ENCODE assay signal across 15 cellular contexts in genomic region chr16:11535494-11535893, GRCh38. TPM values are rescaled to one million over a fixed set of nuclear protein-coding genes. Genes with fewer than 3 reads are reported as not detected.
DNase-seq lines count a peak whose midpoint lies in the region; ATAC-seq, FAIRE-seq and TF ChIP-seq lines count a peak whose summit lies in the region.
"Had no signal": no experiment of that assay in that cellular context is flagged by ENCODE, and none has a peak within 500 bp of the region (broad histone marks: within the 10 kb centered on the region; RNA-seq: fewer than 3 reads in every experiment).

No MANE protein-coding gene starts in this region.

- H3K9me2 ChIP-seq in PC-3 (replicated peaks; ENCODE audit: low read length) = no peaks in the 10 kb centered on the region

- DNase-seq in A549 (ENCODE audit: low read depth in 1 of 2, low spot score in 1 of 2) = peak in 1 of 2 experiments; percentile 63
- DNase-seq in HPDE6-E6E7 (ENCODE audit: extremely low spot score) = peak; percentile 89
- peak; percentile 72 for DNase-seq in PC-3
- peak; percentile 83 for DNase-seq in left lobe of liver (ENCODE audit: low spot score)
- DNase-seq in stimulated activated naive CD4-positive, alpha-beta T cell treated with Interleukin-2 at 50 U/mL for 16 hours (lab: John Stamatoyannopoulos, UW) = no peak
- DNase-seq in UCSD-AML1 (lab: John Stamatoyannopoulos, UW; ENCODE audit: unreplicated experiment) = no peak
- DNase-seq: activated CD4-positive, CD25-positive, alpha-beta regulatory T cell; activated CD8-positive, alpha-beta memory T cell treated with anti-CD3 and anti-CD28 coated beads, Interleukin-2, amount 10 ng/mL, durations not matched to agents 7 days and 5 days; erythroblast; NCI-H82; stimulated activated naive B cell treated with anti-CD40 and anti-IgM and Interleukin-4, amounts not matched to agents 10 μg/mL and 1 μg/mL and 100 μg/mL, for 72 hours; uterus had no signal

- ATAC-seq in A549 (peak; percentile 20 to 41; a peak in 3 of 6 replicates), PC-3 (peak; percentile 56), left lobe of liver (peak; percentile 72), GM18907 (IDR thresholded peaks at IDR 0.05; ENCODE audit: unreplicated experiment) (no peak), GM18502 (IDR thresholded peaks at IDR 0.05; ENCODE audit: poor library complexity, unreplicated experiment) (no peak)
- ATAC-seq: activated CD8-positive, alpha-beta memory T cell treated with anti-CD3 and anti-CD28 coated beads, Interleukin-2, amount 10 ng/mL, durations not matched to agents 7 days and 5 days; stimulated activated naive B cell treated with anti-CD40 and anti-IgM and Interleukin-4, amounts not matched to agents 10 μg/mL and 1 μg/mL and 100 μg/mL, for 72 hours had no signal

- H3K4me3 ChIP-seq in A549 = no peak overlapping the region
- peak overlapping the region; percentile 35; the same call in 1 of the 2 replicates for H3K4me3 ChIP-seq in PC-3 (ENCODE audit: low read length)
- H3K4me3 ChIP-seq: uterus had no signal

- BruUV-seq in PC-3 (replicated peaks; lab: Mats Ljungman, UMichigan) = no TSS peak

- H3K9ac ChIP-seq in PC-3 (ENCODE audit: low read length) = no peak overlapping the region
- H3K9ac ChIP-seq: parathyroid adenoma had no signal

- TF ChIP-seq EP300 in A549 (IDR thresholded peaks at IDR 0.05) = no peak

- CTCF ChIA-PET in A549 (lab: Yijun Ruan, JAX) = interaction anchor here (0.8 to 7.7 kb wide), 6 partner anchors 26 to 179 kb away, joined by 3 to 40 read pairs (median 4); no protein-coding TSS in a partner anchor
- CTCF ChIA-PET in PC-3 (lab: Charles Lee) = no interaction called here

- H3K4me2 ChIP-seq in A549 = peak overlapping the region; percentile 49
- peak overlapping the region; percentile 72 for H3K4me2 ChIP-seq in PC-3 (ENCODE audit: low read length)

- H2AFZ ChIP-seq in PC-3 (ENCODE audit: low read length) = peak overlapping the region; percentile 67
- H2AFZ ChIP-seq: parathyroid adenoma had no signal

- H3K27me3 ChIP-seq in PC-3 (ENCODE audit: low read length) = no peaks in the 10 kb centered on the region
- H3K27me3 ChIP-seq: uterus had no signal

- no peaks in the 10 kb centered on the region for H3K9me3 ChIP-seq in A549
- no peaks in the 10 kb centered on the region for H3K9me3 ChIP-seq in PC-3 (ENCODE audit: low read length)
- H3K9me3 ChIP-seq: uterus had no signal

- no peak for TF ChIP-seq RAD21 in A549 (conservative IDR thresholded peaks at IDR 0.05 in 1 of 2, IDR thresholded peaks at IDR 0.05 in 1 of 2)

- no peak for TF ChIP-seq CTCF in A549 (IDR thresholded peaks at IDR 0.05)
- TF ChIP-seq CTCF in PC-3 (conservative IDR thresholded peaks at IDR 0.05; ENCODE audit: low read depth, low read length) = no peak

- H3K4me1 ChIP-seq in A549 (peaks cover 32% of the 10 kb centered on the region), PC-3 (ENCODE audit: insufficient read depth, low read length) (peaks cover 7% of the 10 kb centered on the region; the same call in 1 of the 2 replicates)
- H3K4me1 ChIP-seq: parathyroid adenoma, uterus had no signal

- H3K79me2 ChIP-seq in PC-3 (ENCODE audit: low read length) = no peaks in the 10 kb centered on the region
- H3K79me2 ChIP-seq: parathyroid adenoma had no signal

- intact Hi-C loops in PC-3 (cut with micrococcal nuclease) = loop anchor here (10.0 kb wide), 1 partner anchor 279 kb away; no protein-coding TSS in a partner anchor

- POLR2A ChIA-PET in A549 (lab: Yijun Ruan, JAX) (interaction anchor here (1.7 kb wide), 1 partner anchor 38 kb away, joined by 5 read pairs; no protein-coding TSS in a partner anchor), PC-3 (lab: Charles Lee; ENCODE audit: unreplicated experiment) (no interaction called here)

- no peaks in the 10 kb centered on the region for H4K20me1 ChIP-seq in PC-3 (ENCODE audit: low read length)

- H3K27ac ChIP-seq in A549 (peak overlapping the region; percentile 56 to 80), PC-3 (ENCODE audit: low read length) (no peak overlapping the region)
- H3K27ac ChIP-seq: parathyroid adenoma, uterus had no signal

- no peak for FAIRE-seq in A549 (lab: Jason Lieb, UNC)

- no peaks in the 10 kb centered on the region for H3F3A ChIP-seq in PC-3 (ENCODE audit: low read length, unreplicated experiment)

- H3K36me3 ChIP-seq in PC-3 (ENCODE audit: low read depth, low read length) = no peaks in the 10 kb centered on the region
- H3K36me3 ChIP-seq: uterus had no signal

- 72% methylated on average over 11 of the region's 11 CpGs for WGBS in A549 (ENCODE audit: missing lambda C conversion rate)

- no peak for TF ChIP-seq POLR2A in A549 (IDR thresholded peaks at IDR 0.05; ENCODE audit: low read length)

TF ChIP-seq in A549, 52 proteins besides CTCF, POLR2A, EP300 and RAD21:
- TF ChIP-seq FOSL2 (IDR thresholded peaks at IDR 0.05) = no peak
- peak; percentile 20; the same call in 1 of the 2 replicates for TF ChIP-seq FOSL2 (CRISPR knock-in tag; IDR thresholded peaks at IDR 0.05)
- TF ChIP-seq CEBPB (IDR thresholded peaks at IDR 0.05) = peak; percentile 52 to 72; a peak in 3 of 4 replicates
- no peak for TF ChIP-seq GATA3 (IDR thresholded peaks at IDR 0.05; ENCODE audit: borderline replicate concordance)

RNA-seq across cellular contexts. Expression of gene LITAF, which starts 51.2 kb away (rescaled TPM):
- polyA plus RNA-seq in A549 (2011; rRNA removed) (197 and 216 TPM in 2 replicates), A549 (2017; fragmentation: RNase III; extraction: RNeasy Plus Mini Kit Qiagen cat#74134 plus additional on column Dnase treatment) (197 to 227 TPM (median 218 TPM) in 3 replicates)
- 250 and 441 TPM in 2 replicates for polyA plus RNA-seq in A549 (2012; cell fraction: cytosol; rRNA removed)
- polyA plus RNA-seq in A549 (2012; cell fraction: nucleus; rRNA removed) = 173 and 229 TPM in 2 replicates
- polyA minus RNA-seq in A549 (2011; rRNA and poly(A)+ RNA removed) = 215 and 242 TPM in 2 replicates
- total RNA-seq in PC-3 (2014; rRNA removed) (12.8 and 13.1 TPM in 2 replicates), left lobe of liver (47.0 TPM)

Comparison
In these comparisons a context has a peak if more than half of its experiments do, and no peak if none do; other contexts are left out.
1. ATAC-seq: peak in A549 (2 of 2), PC-3 (single experiment) and left lobe of liver (single experiment); none in GM18907 (single experiment) and GM18502 (single experiment).
2. DNase-seq: peak in HPDE6-E6E7 (single experiment), PC-3 (single experiment) and left lobe of liver (single experiment); none in stimulated activated naive CD4-positive, alpha-beta T cell treated with Interleukin-2 at 50 U/mL for 16 hours (single experiment) and UCSD-AML1 (single experiment).